9 cellular contexts compared by ENCODE assay signal in genomic region chr5:77180167-77181081, GRCh38. TPM values are rescaled to one million over a fixed set of nuclear protein-coding genes. Genes with fewer than 3 reads are reported as not detected.
DNase-seq lines count a peak whose midpoint lies in the region; ATAC-seq and TF ChIP-seq lines count a peak whose summit lies in the region.
"Had no signal": no experiment of that assay in that cellular context is flagged by ENCODE, and none has a peak within 500 bp of the region (broad histone marks: within the 10 kb centered on the region; RNA-seq: fewer than 3 reads in every experiment).

No MANE protein-coding gene starts in this region.

- no peak overlapping the region for H4K91ac ChIP-seq in IMR-90 (ENCODE audit: insufficient read depth, low read depth, low read length)

- no peaks in the 10 kb centered on the region for H3K9me3 Mint-ChIP-seq in nephron progenitor cell

- no peak overlapping the region for H3K9ac ChIP-seq in IMR-90 (ENCODE audit: low read depth, low read length)

- peaks cover 14% of the 10 kb centered on the region for H3K4me1 Mint-ChIP-seq in nephron progenitor cell
- H3K4me1 Mint-ChIP-seq: activated B cell treated with CpG ODN at 0.5 μM for 24 hours had no signal

- no peak overlapping the region for H3K18ac ChIP-seq in IMR-90 (ENCODE audit: low read depth, low read length)

- WGBS in IMR-90 (ENCODE audit: extremely low coverage in 2 of 2, insufficient read length in 1 of 2), 2 experiments, result 4% methylated on average over 17 of the region's 69 CpGs; no CpG with 5 or more reads in 1 of the 2 experiments

- H3K9me3 ChIP-seq in IMR-90 (ENCODE audit: control insufficient read depth, insufficient read depth, low read length) (peaks cover 2% of the 10 kb centered on the region; the same call in 1 of the 2 replicates), HAP-1 (no peaks in the 10 kb centered on the region)

- CTCF ChIA-PET in IMR-90 (lab: Yijun Ruan, JAX), result interaction anchor here (0.7 kb wide), 1 partner anchor 51 kb away, joined by 3 read pairs; no protein-coding TSS in a partner anchor

- peak overlapping the region; percentile 49; the same call in 1 of the 2 replicates for H3K4me2 ChIP-seq in IMR-90 (ENCODE audit: low read depth, low read length)

- H3K4me3 Mint-ChIP-seq in nephron progenitor cell, result peak overlapping the region; percentile 75
- H3K4me3 Mint-ChIP-seq: activated B cell treated with CpG ODN at 0.5 μM for 24 hours had no signal

- no peak for TF ChIP-seq POLR2A in IMR-90 (IDR thresholded peaks at IDR 0.05; ENCODE audit: low read depth, low read length)

- H3K27me3 Mint-ChIP-seq in nephron progenitor cell (ENCODE audit: low read depth, poor library complexity), result peaks cover 48% of the 10 kb centered on the region

- no peak overlapping the region for H3K27ac ChIP-seq in IMR-90 (ENCODE audit: insufficient read depth, low read length)

- ATAC-seq in IMR-90 (ENCODE audit: low read depth) (peak; percentile 51), HG03442 (IDR thresholded peaks at IDR 0.05; ENCODE audit: unreplicated experiment) (no peak), GM21423 (IDR thresholded peaks at IDR 0.05; ENCODE audit: unreplicated experiment) (no peak), GM19397 (IDR thresholded peaks at IDR 0.05; ENCODE audit: unreplicated experiment) (no peak)

- H2BK20ac ChIP-seq in IMR-90 (ENCODE audit: low read depth, low read length), result no peak overlapping the region

- no peak overlapping the region for H2AK5ac ChIP-seq in IMR-90 (ENCODE audit: low read depth, low read length)

- no peaks in the 10 kb centered on the region for H3K9me1 ChIP-seq in IMR-90 (ENCODE audit: insufficient read depth, low read length)

- peaks cover 55% of the 10 kb centered on the region for H3K27me3 ChIP-seq in IMR-90 (ENCODE audit: control insufficient read depth, insufficient read depth, low read length)
- no peaks in the 10 kb centered on the region for H3K27me3 ChIP-seq in HAP-1 (ENCODE audit: low read depth)

- BruUV-seq in IMR-90 (replicated peaks; lab: Mats Ljungman, UMichigan), result no TSS peak

- intact Hi-C loops in IMR-90 (cut with micrococcal nuclease), result no loop called here

- dilution Hi-C loops in IMR-90 (cut with HindIII; ENCODE audit: low sequenced_read_pairs, unreplicated experiment), result no loop called here

- H2BK5ac ChIP-seq in IMR-90 (ENCODE audit: low read depth, low read length, poor library complexity, severe bottlenecking), result no peak overlapping the region

- H4K8ac ChIP-seq in IMR-90 (ENCODE audit: low read depth in 2 of 2, low read length in 2 of 2), result no peak overlapping the region

- in situ Hi-C loops in IMR-90 (cut with MboI; ENCODE audit: low sequenced_read_pairs), result no loop called here
- in situ Hi-C loops in HAP-1 (cut with MboI; ENCODE audit: low sequenced_read_pairs), result no loop called here

- no peak overlapping the region for H2AK9ac ChIP-seq in IMR-90 (replicated peaks; ENCODE audit: low read depth, low read length, poor library complexity)

- H3K56ac ChIP-seq in IMR-90 (ENCODE audit: extremely low read depth, insufficient read depth, low read length), result no peak overlapping the region

- H3K4me1 ChIP-seq in IMR-90 (ENCODE audit: control insufficient read depth, insufficient read depth, low read length) (no peaks in the 10 kb centered on the region), HAP-1 (no peaks in the 10 kb centered on the region)

- H3K14ac ChIP-seq in IMR-90 (replicated peaks; ENCODE audit: low read depth, low read length), result no peak overlapping the region

- POLR2A ChIA-PET in IMR-90 (lab: Charles Lee; ENCODE audit: unreplicated experiment), result no interaction called here

- peak; percentile 15 for DNase-seq in AG08395 (ENCODE audit: low spot score)
- DNase-seq in IMR-90, result no peak
- no peak for DNase-seq in epithelial cell of esophagus (ENCODE audit: low read depth)
- DNase-seq in nephron progenitor cell, result peak; percentile 53
- DNase-seq in HAP-1 (ENCODE audit: low spot score in 2 of 2), result no peak
- DNase-seq: activated B cell treated with CpG ODN at 0.5 μM for 24 hours had no signal

- H2BK120ac ChIP-seq in IMR-90 (ENCODE audit: low read depth, low read length), result no peak overlapping the region

- TF ChIP-seq RAD21 in IMR-90 (IDR thresholded peaks at IDR 0.05; ENCODE audit: low read length), result no peak

- H3K23ac ChIP-seq in IMR-90 (ENCODE audit: low read depth, low read length), result no peak overlapping the region

- H3K4me3 ChIP-seq in IMR-90 (ENCODE audit: insufficient read depth, low read depth, low read length), result peak overlapping the region; percentile 35; the same call in 1 of the 2 replicates
- peak overlapping the region; percentile 31 for H3K4me3 ChIP-seq in epithelial cell of esophagus (ENCODE audit: low read length)
- H3K4me3 ChIP-seq in HAP-1, result no peak overlapping the region

- H3K36me3 ChIP-seq in IMR-90 (ENCODE audit: control insufficient read depth, insufficient read depth, low read length) (no peaks in the 10 kb centered on the region), HAP-1 (replicated peaks) (no peaks in the 10 kb centered on the region)

- TF ChIP-seq CTCF in IMR-90 (conservative IDR thresholded peaks at IDR 0.05; ENCODE audit: low read depth, low read length), result no peak
- TF ChIP-seq CTCF in epithelial cell of esophagus (IDR thresholded peaks at IDR 0.05; ENCODE audit: insufficient read depth, low read depth, low read length, missing control alignments), result no peak
- no peak for TF ChIP-seq CTCF in nephron progenitor cell (IDR thresholded peaks at IDR 0.05)

- peak overlapping the region; percentile 79 for H2AFZ ChIP-seq in IMR-90 (replicated peaks; ENCODE audit: low read length, poor library complexity)

- H3K36me3 Mint-ChIP-seq in nephron progenitor cell (ENCODE audit: low read depth), result no peaks in the 10 kb centered on the region

- no peak overlapping the region for H3K27ac Mint-ChIP-seq in nephron progenitor cell
- H3K27ac Mint-ChIP-seq: activated B cell treated with CpG ODN at 0.5 μM for 24 hours had no signal

- H4K20me1 ChIP-seq in IMR-90 (ENCODE audit: insufficient read depth, low read length), result no peaks in the 10 kb centered on the region

- no peak overlapping the region for H3K4ac ChIP-seq in IMR-90 (ENCODE audit: low read depth, low read length)

- no peak overlapping the region for H4K5ac ChIP-seq in IMR-90 (ENCODE audit: low read depth, low read length)

- H3K79me1 ChIP-seq in IMR-90 (ENCODE audit: low read depth in 1 of 2, low read length in 2 of 2), result no peaks in the 10 kb centered on the region

- H2BK15ac ChIP-seq in IMR-90 (ENCODE audit: low read depth, low read length), result no peak overlapping the region

TF ChIP-seq in IMR-90, 13 proteins besides CTCF, POLR2A, EP300 and RAD21:
- no peak for TF ChIP-seq RFX5 (IDR thresholded peaks at IDR 0.05; ENCODE audit: low read depth, low read length)
- no peak for TF ChIP-seq MAZ (IDR thresholded peaks at IDR 0.05; ENCODE audit: borderline replicate concordance, low read depth, low read length)
- TF ChIP-seq MXI1 (IDR thresholded peaks at IDR 0.05; ENCODE audit: borderline replicate concordance, low read depth, low read length), result no peak
- no peak for TF ChIP-seq NFE2L2 (IDR thresholded peaks at IDR 0.05; ENCODE audit: low read depth, low read length)
- no peak for TF ChIP-seq USF2 (IDR thresholded peaks at IDR 0.05; ENCODE audit: low read depth, low read length)
- TF ChIP-seq FOS (IDR thresholded peaks at IDR 0.05; ENCODE audit: low read depth, low read length), result no peak
- no peak for TF ChIP-seq BHLHE40 (IDR thresholded peaks at IDR 0.05; ENCODE audit: low read depth, low read length)
- TF ChIP-seq CEBPB (IDR thresholded peaks at IDR 0.05; ENCODE audit: low read depth, low read length), result no peak
- TF ChIP-seq RCOR1 (IDR thresholded peaks at IDR 0.05; ENCODE audit: insufficient replicate concordance, low read length), result no peak
- no peak for TF ChIP-seq SMC3 (IDR thresholded peaks at IDR 0.05; ENCODE audit: low read depth, low read length)
- no peak for TF ChIP-seq MAFK (IDR thresholded peaks at IDR 0.05; ENCODE audit: low read depth, low read length)
- TF ChIP-seq ELK1 (IDR thresholded peaks at IDR 0.05; ENCODE audit: borderline replicate concordance, low read depth, low read length), result no peak
- TF ChIP-seq CHD1 (IDR thresholded peaks at IDR 0.05; ENCODE audit: low read depth, low read length), result no peak

RNA-seq across cellular contexts. Expression of gene PDE8B, which starts 30.1 kb away (rescaled TPM):
- under 0.01 TPM in 2 replicates for total RNA-seq in IMR-90 (2012; rRNA removed)
- polyA plus RNA-seq in IMR-90 (2012; rRNA removed), result 0.03 TPM in 1 of 2 replicates, not detected in the other
- 0.03 TPM in 1 of 2 replicates, not detected in the other for polyA plus RNA-seq in IMR-90 (2012; cell fraction: cytosol; rRNA removed)
- 0.07 and 0.25 TPM in 2 replicates for polyA plus RNA-seq in IMR-90 (2012; cell fraction: nucleus; rRNA removed; ENCODE audit: low replicate concordance)
- total RNA-seq: activated B cell treated with CpG ODN at 0.5 μM for 24 hours had no signal

Comparison
In these comparisons a context has a peak if more than half of its experiments do, and no peak if none do; other contexts are left out.
1. DNase-seq: peak in AG08395 (single experiment) and nephron progenitor cell (single experiment); none in IMR-90 (single experiment), epithelial cell of esophagus (single experiment) and HAP-1 (0 of 2).